13 cellular contexts compared by ENCODE assay signal in genomic region chr9:114388764-114389375, GRCh38. TPM values are rescaled to one million over a fixed set of nuclear protein-coding genes. Genes with fewer than 3 reads are reported as not detected.
DNase-seq lines count a peak whose midpoint lies in the region; ATAC-seq, FAIRE-seq and TF ChIP-seq lines count a peak whose summit lies in the region.
"Had no signal": no experiment of that assay in that cellular context is flagged by ENCODE, and none has a peak within 500 bp of the region (broad histone marks: within the 10 kb centered on the region; RNA-seq: fewer than 3 reads in every experiment).

No MANE protein-coding gene starts in this region.

- peak overlapping the region; percentile 25 for H3K27ac Mint-ChIP-seq in endothelial cell (ENCODE audit: unreplicated experiment)

- 65 to 80% (median 75%) methylated on average over 8 to 9 of the region's 9 CpGs for WGBS in small intestine, 3 donors

- peak overlapping the region; percentile 3 for H3K4me3 Mint-ChIP-seq in endothelial cell (ENCODE audit: unreplicated experiment)

- H3K4me1 Mint-ChIP-seq in endothelial cell (ENCODE audit: unreplicated experiment) = peaks cover 60% of the 10 kb centered on the region

- POLR2A ChIA-PET in OCI-LY7 (lab: Charles Lee) = interaction anchor here (0.7 to 8.2 kb wide), 11 partner anchors 6 to 540 kb away, joined by 3 to 275 read pairs (median 10); no protein-coding TSS in a partner anchor

- ATAC-seq in HG03097 (IDR thresholded peaks at IDR 0.05; ENCODE audit: low FRiP score, unreplicated experiment) = no peak

- no peaks in the 10 kb centered on the region for H3K9me2 ChIP-seq in OCI-LY7 (ENCODE audit: insufficient read depth, low read length)

- H3K4me3 ChIP-seq in GM08714 (ENCODE audit: low read length) (peak overlapping the region; percentile 71; the same call in 1 of the 2 replicates), OCI-LY7 (ENCODE audit: low read depth, low read length, poor library complexity, severe bottlenecking) (peak overlapping the region; percentile 76), small intestine (ENCODE audit: low read depth in 1 of 2, low read length in 2 of 2) (peak overlapping the region in 1 of 2 donors; percentile 64)

- H3K4me2 ChIP-seq in OCI-LY7 (ENCODE audit: low read length) = peak overlapping the region; percentile 83

- CTCF ChIA-PET in OCI-LY7 (lab: Charles Lee; ENCODE audit: unreplicated experiment) = interaction anchor here (0.7 to 3.8 kb wide), 9 partner anchors 8 to 70 kb away, joined by 3 to 15 read pairs (median 5); no protein-coding TSS in a partner anchor

- no peaks in the 10 kb centered on the region for H3K27me3 ChIP-seq in small intestine (ENCODE audit: control insufficient read depth in 2 of 2, insufficient read depth in 2 of 2, low read length in 2 of 2)

- H3K79me2 ChIP-seq in OCI-LY7 (ENCODE audit: insufficient read depth, low read depth, low read length) = peaks cover 88% of the 10 kb centered on the region

- intact Hi-C loops in OCI-LY7 (cut with micrococcal nuclease; ENCODE audit: unreplicated experiment) = loop anchor here (1.0 to 5.0 kb wide), 4 partner anchors 17 to 812 kb away; no protein-coding TSS in a partner anchor

- TF ChIP-seq CTCF in OCI-LY7 (conservative IDR thresholded peaks at IDR 0.05; ENCODE audit: low read length) (no peak), endothelial cell (IDR thresholded peaks at IDR 0.05; ENCODE audit: unreplicated experiment) (no peak)

- H2AFZ ChIP-seq in OCI-LY7 (ENCODE audit: low read length) = no peak overlapping the region

- DNase-seq in OCI-LY7 (ENCODE audit: low spot score) (peak; percentile 50), endothelial cell (ENCODE audit: low spot score) (no peak), small intestine (no peak), NCI-H2081 (lab: John Stamatoyannopoulos, UW) (no peak)
- DNase-seq in activated CD4-positive, CD25-positive, alpha-beta regulatory T cell treated with anti-CD3 and anti-CD28 coated beads, Interleukin-2, amount 50 U/mL, for 72 hours = no peak
- no peak for DNase-seq in effector CD8-positive, alpha-beta T cell (lab: John Stamatoyannopoulos, UW)
- DNase-seq: aorta; stimulated activated naive CD4-positive, alpha-beta T cell treated with Interleukin-2 at 50 U/mL for 16 hours had no signal

- H3K9me3 Mint-ChIP-seq in endothelial cell (ENCODE audit: unreplicated experiment) = no peaks in the 10 kb centered on the region

- peaks cover 52% of the 10 kb centered on the region for H3K36me3 ChIP-seq in OCI-LY7 (ENCODE audit: insufficient read depth, low read length)
- H3K36me3 ChIP-seq in small intestine (ENCODE audit: control insufficient read depth in 2 of 2, insufficient read depth in 2 of 2, low read length in 2 of 2) = no peaks in the 10 kb centered on the region

- no peaks in the 10 kb centered on the region for H4K20me1 ChIP-seq in OCI-LY7 (ENCODE audit: insufficient read depth, low read length)

- H3K9me3 ChIP-seq in OCI-LY7 (ENCODE audit: low read length) = no peaks in the 10 kb centered on the region
- no peaks in the 10 kb centered on the region for H3K9me3 ChIP-seq in small intestine (ENCODE audit: control insufficient read depth, low read depth)

- BruUV-seq in OCI-LY7 (replicated peaks; lab: Mats Ljungman, UMichigan) = no TSS peak

- peaks cover 17% of the 10 kb centered on the region for H3K27me3 Mint-ChIP-seq in endothelial cell (ENCODE audit: unreplicated experiment)
- H3K27me3 Mint-ChIP-seq: progenitor cell of endocrine pancreas had no signal

- peaks cover 4% of the 10 kb centered on the region for H3K36me3 Mint-ChIP-seq in endothelial cell (ENCODE audit: low read depth, unreplicated experiment)

- H3K27ac ChIP-seq in OCI-LY7 (ENCODE audit: low read depth, low read length, poor library complexity, severe bottlenecking) (peak overlapping the region; percentile 97), small intestine (ENCODE audit: low read depth in 1 of 2, low read length in 1 of 2) (peak overlapping the region; percentile 66 to 83)

- peaks cover 79% of the 10 kb centered on the region for H3K4me1 ChIP-seq in OCI-LY7 (ENCODE audit: insufficient read depth, low read length, poor library complexity, severe bottlenecking)
- peaks cover 0 to 9% of the 10 kb centered on the region in 2 donors for H3K4me1 ChIP-seq in small intestine (ENCODE audit: control insufficient read depth in 2 of 2, insufficient read depth in 1 of 2, low read depth in 1 of 2, low read length in 1 of 2)

- no peak for FAIRE-seq in small intestine (lab: Jason Lieb, UNC)
- FAIRE-seq: G401.6 had no signal

RNA-seq across cellular contexts. Expression of gene AKNA, which starts 1.1 kb away (rescaled TPM):
- 53.8 and 61.4 TPM in 2 replicates for total RNA-seq in OCI-LY7 (2014; rRNA removed; shearing (Covaris generic))
- total RNA-seq in OCI-LY7 (2022) (187 and 203 TPM in 2 replicates), endothelial cell (ENCODE audit: unreplicated experiment) (79.1 TPM)
- polyA plus RNA-seq in small intestine = 10 to 100 TPM in 1 of 3 donors, 1 to 10 TPM in 2; 3.4 to 22.0 (median 8.9) TPM

RNA-seq across cellular contexts. Expression of gene ORM2, which starts 59.2 kb away (rescaled TPM):
- not detected in 2 replicates for total RNA-seq in OCI-LY7 (2014; rRNA removed; shearing (Covaris generic))
- total RNA-seq in OCI-LY7 (2022) = not detected in 2 replicates
- total RNA-seq in endothelial cell (ENCODE audit: unreplicated experiment) = not detected
- polyA plus RNA-seq in small intestine = under 1 TPM in 1 of 3 donors, not detected in 2; 0.28 TPM
- total RNA-seq: aorta, SK-MEL-5 had no signal
- polyA plus RNA-seq: aorta had no signal
